In the genomic region with DNA sequence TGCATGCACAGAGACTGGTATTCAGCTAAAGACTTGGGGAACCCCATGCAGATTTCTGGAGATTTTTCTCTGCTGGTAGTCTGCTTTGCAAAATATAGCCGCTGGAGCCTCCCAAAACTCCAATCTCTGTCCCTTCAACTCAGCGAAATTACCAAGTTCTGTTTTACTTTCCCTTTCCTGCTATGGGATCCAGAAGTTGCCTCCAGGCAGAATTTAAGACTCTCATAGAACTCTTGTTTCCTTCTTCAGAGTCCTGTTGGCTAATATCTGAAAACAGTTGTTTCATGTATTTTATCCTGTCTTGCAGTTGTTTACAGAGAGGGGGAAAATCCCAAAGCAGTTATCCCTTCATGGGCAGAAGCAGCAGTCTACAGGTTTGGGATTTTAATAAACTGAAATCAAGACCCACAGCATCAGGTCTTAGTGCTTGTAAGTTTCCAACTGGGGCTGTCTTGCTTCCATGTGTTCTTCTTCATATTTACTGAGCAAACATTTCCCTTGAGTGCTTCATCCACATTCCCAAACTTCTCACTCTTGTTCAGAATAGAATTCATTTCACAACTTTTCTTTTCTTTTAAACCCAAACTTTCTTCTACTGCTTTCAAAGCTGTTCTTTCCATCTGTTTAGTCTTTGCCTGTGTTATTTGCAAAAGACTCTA, we compare ENCODE assay signal across 17 cellular contexts.
A peak's percentile ranks its signal among the peaks of the same experiment; 100 is the strongest.
DNase-seq lines count a peak whose midpoint lies in the region; ATAC-seq and TF ChIP-seq lines count a peak whose summit lies in the region.
"Had no signal": no experiment of that assay in that cellular context is flagged by ENCODE, and none has a peak within 500 bp of the region (broad histone marks: within the 10 kb centered on the region; RNA-seq: fewer than 3 reads in every experiment).

No MANE protein-coding gene starts in this region.

- peak; percentile 48 for DNase-seq in EL
- peak in 1 of 2 experiments; percentile 32 for DNase-seq in SJSA1 (ENCODE audit: low read depth in 1 of 2, low spot score in 2 of 2)
- peak in 1 of 2 donors; percentile 21 for DNase-seq in fibroblast of lung (ENCODE audit: low read depth in 2 of 2)
- no peak for DNase-seq in progenitor cell of endocrine pancreas (ENCODE audit: low spot score, unreplicated experiment)
- no peak for DNase-seq in NCI-H345 treated with DMSO at 0.1 percent for 48 hours (lab: John Stamatoyannopoulos, UW; ENCODE audit: unreplicated experiment)
- no peak for DNase-seq in NOMO-1 (lab: John Stamatoyannopoulos, UW; ENCODE audit: unreplicated experiment in 2 of 2)
- DNase-seq in stimulated activated naive CD4-positive, alpha-beta T cell (lab: John Stamatoyannopoulos, UW) = no peak
- DNase-seq: activated CD4-positive, alpha-beta T cell treated with anti-CD3 and anti-CD28 coated beads, Interleukin-2, amount 50 U/mL, for 48 hours; activated naive CD8-positive, alpha-beta T cell treated with anti-CD3 and anti-CD28 coated beads, Interleukin-2, amount 50 U/mL, for 24 hours; activated T-cell treated with anti-CD3 and anti-CD28 coated beads, Interleukin-2, amount 50 U/mL, for 72 hours; head of caudate nucleus; Kasumi-1; NCI-H1436; NCI-H345; pancreas had no signal

- H3K9ac ChIP-seq in fibroblast of lung (ENCODE audit: insufficient read depth, low read length) = no peak overlapping the region

- peak overlapping the region; percentile 14 for H3K27ac Mint-ChIP-seq in progenitor cell of endocrine pancreas
- H3K27ac Mint-ChIP-seq: activated naive CD8-positive, alpha-beta T cell treated with anti-CD3 and anti-CD28 coated beads, Interleukin-2, amount 50 U/mL, for 24 hours; activated T-cell treated with anti-CD3 and anti-CD28 coated beads, Interleukin-2, amount 50 U/mL, for 72 hours; stimulated activated naive CD8-positive, alpha-beta T cell treated with anti-CD3 and anti-CD28 coated beads, Interleukin-15, Interleukin-2, amounts not matched to agents 100 ng/mL and 50 ng/mL, for 24 hours had no signal

- H3K36me3 ChIP-seq in SJSA1 = peaks cover 9% of the 10 kb centered on the region
- no peaks in the 10 kb centered on the region for H3K36me3 ChIP-seq in fibroblast of lung (ENCODE audit: control insufficient read depth, insufficient read depth, low read length)
- H3K36me3 ChIP-seq: pancreas had no signal

- H3K4me1 Mint-ChIP-seq in progenitor cell of endocrine pancreas (ENCODE audit: low read depth) = peaks cover 12% of the 10 kb centered on the region
- H3K4me1 Mint-ChIP-seq: activated naive CD8-positive, alpha-beta T cell treated with anti-CD3 and anti-CD28 coated beads, Interleukin-2, amount 50 U/mL, for 24 hours had no signal

- H3K4me1 ChIP-seq in SJSA1 (replicated peaks) (peaks cover 17% of the 10 kb centered on the region), fibroblast of lung (ENCODE audit: control insufficient read depth, extremely low read depth, insufficient read depth, low read length) (no peaks in the 10 kb centered on the region)
- H3K4me1 ChIP-seq: pancreas had no signal

- H3K27me3 ChIP-seq in SJSA1 (replicated peaks) = no peaks in the 10 kb centered on the region
- no peaks in the 10 kb centered on the region for H3K27me3 ChIP-seq in fibroblast of lung (ENCODE audit: control insufficient read depth, insufficient read depth, low read length)
- H3K27me3 ChIP-seq: pancreas had no signal

- no peaks in the 10 kb centered on the region for H3K36me3 Mint-ChIP-seq in progenitor cell of endocrine pancreas (ENCODE audit: insufficient read depth)

- H3K27ac ChIP-seq in SJSA1 (peak overlapping the region; percentile 9; the same call in 1 of the 2 replicates), fibroblast of lung (ENCODE audit: insufficient read depth, low read length) (no peak overlapping the region)
- H3K27ac ChIP-seq: pancreas had no signal

- H3K27me3 Mint-ChIP-seq in progenitor cell of endocrine pancreas = no peaks in the 10 kb centered on the region
- H3K27me3 Mint-ChIP-seq: activated naive CD8-positive, alpha-beta T cell treated with anti-CD3 and anti-CD28 coated beads, Interleukin-2, amount 50 U/mL, for 24 hours; stimulated activated naive CD8-positive, alpha-beta T cell treated with anti-CD3 and anti-CD28 coated beads, Interleukin-15, Interleukin-2, amounts not matched to agents 100 ng/mL and 50 ng/mL, for 24 hours had no signal

- H3K4me2 ChIP-seq in fibroblast of lung (ENCODE audit: extremely low read depth, insufficient read depth, low read length) = peak overlapping the region; percentile 51

- no peaks in the 10 kb centered on the region for H3K79me2 ChIP-seq in fibroblast of lung (ENCODE audit: control insufficient read depth, insufficient read depth, low read length)

- no peak for TF ChIP-seq CTCF in fibroblast of lung (conservative IDR thresholded peaks at IDR 0.05 in 1 of 2, IDR thresholded peaks at IDR 0.05 in 1 of 2; ENCODE audit: low read depth in 1 of 2, low read length in 2 of 2)
- TF ChIP-seq CTCF in progenitor cell of endocrine pancreas (IDR thresholded peaks at IDR 0.05; ENCODE audit: unreplicated experiment) = no peak

- no peaks in the 10 kb centered on the region for H3K9me3 Mint-ChIP-seq in progenitor cell of endocrine pancreas (ENCODE audit: low read depth)
- H3K9me3 Mint-ChIP-seq: activated naive CD8-positive, alpha-beta T cell treated with anti-CD3 and anti-CD28 coated beads, Interleukin-2, amount 50 U/mL, for 24 hours; activated T-cell treated with anti-CD3 and anti-CD28 coated beads, Interleukin-2, amount 50 U/mL, for 72 hours; stimulated activated naive CD8-positive, alpha-beta T cell treated with anti-CD3 and anti-CD28 coated beads, Interleukin-15, Interleukin-2, amounts not matched to agents 100 ng/mL and 50 ng/mL, for 24 hours had no signal

- H2AFZ ChIP-seq in fibroblast of lung (ENCODE audit: low read length) = no peak overlapping the region

- H3K4me3 Mint-ChIP-seq in progenitor cell of endocrine pancreas (ENCODE audit: low read depth) = no peak overlapping the region
- H3K4me3 Mint-ChIP-seq: activated naive CD8-positive, alpha-beta T cell treated with anti-CD3 and anti-CD28 coated beads, Interleukin-2, amount 50 U/mL, for 24 hours; activated T-cell treated with anti-CD3 and anti-CD28 coated beads, Interleukin-2, amount 50 U/mL, for 72 hours; stimulated activated naive CD8-positive, alpha-beta T cell treated with anti-CD3 and anti-CD28 coated beads, Interleukin-15, Interleukin-2, amounts not matched to agents 100 ng/mL and 50 ng/mL, for 24 hours had no signal

- no peaks in the 10 kb centered on the region for H4K20me1 ChIP-seq in fibroblast of lung (ENCODE audit: control insufficient read depth, extremely low read depth, insufficient read depth, low read length)

- ATAC-seq in GM18519 (IDR thresholded peaks at IDR 0.05; ENCODE audit: low FRiP score, unreplicated experiment) = no peak
- ATAC-seq: activated naive CD8-positive, alpha-beta T cell treated with anti-CD3 and anti-CD28 coated beads, Interleukin-2, amount 50 U/mL, for 24 hours; activated T-cell treated with anti-CD3 and anti-CD28 coated beads, Interleukin-2, amount 50 U/mL, for 72 hours; pancreas had no signal

- 0 out of 2 replicates have a peak overlapping the region, but pooled peaks have one; percentile 8 for H3K4me3 ChIP-seq in SJSA1
- H3K4me3 ChIP-seq in fibroblast of lung (replicated peaks in 1 of 4; ENCODE audit: control extremely low read depth in 1 of 4, insufficient read depth in 1 of 4, low read depth in 3 of 4, low read length in 4 of 4) = peak overlapping the region in 1 of 4 experiments; percentile 38
- H3K4me3 ChIP-seq: pancreas had no signal

- H3K9me3 ChIP-seq in SJSA1 (replicated peaks) (0 out of 2 replicates have a peak, but pooled peaks cover 4% of the 10 kb centered on the region), fibroblast of lung (ENCODE audit: control insufficient read depth, insufficient read depth, low read depth, low read length) (no peaks in the 10 kb centered on the region)
- H3K9me3 ChIP-seq: pancreas had no signal
